1 cellular context compared by ENCODE assay signal in genomic region chr2:70248810-70249438, GRCh38.
TF ChIP-seq lines count a peak whose summit lies in the region.

No MANE protein-coding gene starts in this region.

TF ChIP-seq in HepG2, 621 proteins besides CTCF, POLR2A, EP300 and RAD21 (continued from another document and continues in another):
- TF ChIP-seq, protein P1, sequence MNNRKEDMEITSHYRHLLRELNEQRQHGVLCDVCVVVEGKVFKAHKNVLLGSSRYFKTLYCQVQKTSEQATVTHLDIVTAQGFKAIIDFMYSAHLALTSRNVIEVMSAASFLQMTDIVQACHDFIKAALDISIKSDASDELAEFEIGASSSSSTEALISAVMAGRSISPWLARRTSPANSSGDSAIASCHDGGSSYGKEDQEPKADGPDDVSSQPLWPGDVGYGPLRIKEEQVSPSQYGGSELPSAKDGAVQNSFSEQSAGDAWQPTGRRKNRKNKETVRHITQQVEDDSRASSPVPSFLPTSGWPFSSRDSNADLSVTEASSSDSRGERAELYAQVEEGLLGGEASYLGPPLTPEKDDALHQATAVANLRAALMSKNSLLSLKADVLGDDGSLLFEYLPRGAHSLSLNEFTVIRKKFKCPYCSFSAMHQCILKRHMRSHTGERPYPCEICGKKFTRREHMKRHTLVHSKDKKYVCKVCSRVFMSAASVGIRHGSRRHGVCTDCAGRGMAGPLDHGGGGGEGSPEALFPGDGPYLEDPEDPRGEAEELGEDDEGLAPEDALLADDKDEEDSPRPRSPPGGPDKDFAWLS (CRISPR knock-in tag; IDR thresholded peaks at IDR 0.05; ENCODE audit: borderline replicate concordance) = no peak
- no peak for TF ChIP-seq TAF1 (CRISPR knock-in tag; IDR thresholded peaks at IDR 0.05)
- no peak for TF ChIP-seq SMARCC2 (IDR thresholded peaks at IDR 0.05)
- TF ChIP-seq, protein P2, sequence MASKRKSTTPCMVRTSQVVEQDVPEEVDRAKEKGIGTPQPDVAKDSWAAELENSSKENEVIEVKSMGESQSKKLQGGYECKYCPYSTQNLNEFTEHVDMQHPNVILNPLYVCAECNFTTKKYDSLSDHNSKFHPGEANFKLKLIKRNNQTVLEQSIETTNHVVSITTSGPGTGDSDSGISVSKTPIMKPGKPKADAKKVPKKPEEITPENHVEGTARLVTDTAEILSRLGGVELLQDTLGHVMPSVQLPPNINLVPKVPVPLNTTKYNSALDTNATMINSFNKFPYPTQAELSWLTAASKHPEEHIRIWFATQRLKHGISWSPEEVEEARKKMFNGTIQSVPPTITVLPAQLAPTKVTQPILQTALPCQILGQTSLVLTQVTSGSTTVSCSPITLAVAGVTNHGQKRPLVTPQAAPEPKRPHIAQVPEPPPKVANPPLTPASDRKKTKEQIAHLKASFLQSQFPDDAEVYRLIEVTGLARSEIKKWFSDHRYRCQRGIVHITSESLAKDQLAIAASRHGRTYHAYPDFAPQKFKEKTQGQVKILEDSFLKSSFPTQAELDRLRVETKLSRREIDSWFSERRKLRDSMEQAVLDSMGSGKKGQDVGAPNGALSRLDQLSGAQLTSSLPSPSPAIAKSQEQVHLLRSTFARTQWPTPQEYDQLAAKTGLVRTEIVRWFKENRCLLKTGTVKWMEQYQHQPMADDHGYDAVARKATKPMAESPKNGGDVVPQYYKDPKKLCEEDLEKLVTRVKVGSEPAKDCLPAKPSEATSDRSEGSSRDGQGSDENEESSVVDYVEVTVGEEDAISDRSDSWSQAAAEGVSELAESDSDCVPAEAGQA (IDR thresholded peaks at IDR 0.05; ENCODE audit: low read depth) = no peak; the same call in 1 of the 2 replicates
- TF ChIP-seq, protein P2 (CRISPR knock-in tag; IDR thresholded peaks at IDR 0.05; ENCODE audit: borderline replicate concordance) = peak; percentile 82; the same call in 1 of the 2 replicates
- TF ChIP-seq ESRRA (CRISPR knock-in tag; IDR thresholded peaks at IDR 0.05; ENCODE audit: low read depth) = no peak
- no peak for TF ChIP-seq ATF1 (CRISPR knock-in tag; IDR thresholded peaks at IDR 0.05)
- TF ChIP-seq GLI4 (CRISPR knock-in tag; IDR thresholded peaks at IDR 0.05; ENCODE audit: borderline replicate concordance) = no peak
- TF ChIP-seq, protein P3, sequence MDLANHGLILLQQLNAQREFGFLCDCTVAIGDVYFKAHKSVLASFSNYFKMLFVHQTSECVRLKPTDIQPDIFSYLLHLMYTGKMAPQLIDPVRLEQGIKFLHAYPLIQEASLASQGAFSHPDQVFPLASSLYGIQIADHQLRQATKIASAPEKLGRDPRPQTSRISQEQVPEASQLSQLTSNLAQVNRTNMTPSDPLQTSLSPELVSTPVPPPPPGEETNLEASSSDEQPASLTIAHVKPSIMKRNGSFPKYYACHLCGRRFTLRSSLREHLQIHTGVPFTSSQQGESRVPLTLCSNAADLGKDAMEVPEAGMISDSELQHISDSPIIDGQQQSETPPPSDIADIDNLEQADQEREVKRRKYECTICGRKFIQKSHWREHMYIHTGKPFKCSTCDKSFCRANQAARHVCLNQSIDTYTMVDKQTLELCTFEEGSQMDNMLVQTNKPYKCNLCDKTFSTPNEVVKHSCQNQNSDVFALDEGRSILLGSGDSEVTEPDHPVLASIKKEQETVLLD (CRISPR knock-in tag; IDR thresholded peaks at IDR 0.05; ENCODE audit: low read depth) = peak; percentile 64
- TF ChIP-seq SIX1 (CRISPR knock-in tag; IDR thresholded peaks at IDR 0.05; ENCODE audit: borderline replicate concordance) = peak; percentile 54; the same call in 1 of the 2 replicates
- no peak for TF ChIP-seq STAG1 (CRISPR knock-in tag; IDR thresholded peaks at IDR 0.05)
- no peak for TF ChIP-seq CBX2 (IDR thresholded peaks at IDR 0.05; ENCODE audit: low read depth, low read length)
- TF ChIP-seq CBX2 (CRISPR knock-in tag; IDR thresholded peaks at IDR 0.05; ENCODE audit: low read depth) = no peak
- TF ChIP-seq, protein P4, sequence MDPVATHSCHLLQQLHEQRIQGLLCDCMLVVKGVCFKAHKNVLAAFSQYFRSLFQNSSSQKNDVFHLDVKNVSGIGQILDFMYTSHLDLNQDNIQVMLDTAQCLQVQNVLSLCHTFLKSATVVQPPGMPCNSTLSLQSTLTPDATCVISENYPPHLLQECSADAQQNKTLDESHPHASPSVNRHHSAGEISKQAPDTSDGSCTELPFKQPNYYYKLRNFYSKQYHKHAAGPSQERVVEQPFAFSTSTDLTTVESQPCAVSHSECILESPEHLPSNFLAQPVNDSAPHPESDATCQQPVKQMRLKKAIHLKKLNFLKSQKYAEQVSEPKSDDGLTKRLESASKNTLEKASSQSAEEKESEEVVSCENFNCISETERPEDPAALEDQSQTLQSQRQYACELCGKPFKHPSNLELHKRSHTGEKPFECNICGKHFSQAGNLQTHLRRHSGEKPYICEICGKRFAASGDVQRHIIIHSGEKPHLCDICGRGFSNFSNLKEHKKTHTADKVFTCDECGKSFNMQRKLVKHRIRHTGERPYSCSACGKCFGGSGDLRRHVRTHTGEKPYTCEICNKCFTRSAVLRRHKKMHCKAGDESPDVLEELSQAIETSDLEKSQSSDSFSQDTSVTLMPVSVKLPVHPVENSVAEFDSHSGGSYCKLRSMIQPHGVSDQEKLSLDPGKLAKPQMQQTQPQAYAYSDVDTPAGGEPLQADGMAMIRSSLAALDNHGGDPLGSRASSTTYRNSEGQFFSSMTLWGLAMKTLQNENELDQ (CRISPR knock-in tag; IDR thresholded peaks at IDR 0.05; ENCODE audit: borderline replicate concordance) = no peak
- no peak for TF ChIP-seq PCBP1 (IDR thresholded peaks at IDR 0.05; ENCODE audit: borderline replicate concordance, low read depth, low read length)
- TF ChIP-seq NCOA1 (CRISPR knock-in tag; IDR thresholded peaks at IDR 0.05) = peak; percentile 93
- no peak for TF ChIP-seq SCMH1 (CRISPR knock-in tag; IDR thresholded peaks at IDR 0.05; ENCODE audit: borderline replicate concordance)
- no peak; the same call in 1 of the 2 replicates for TF ChIP-seq ZNF501 (CRISPR knock-in tag; IDR thresholded peaks at IDR 0.05)
- no peak for TF ChIP-seq ZBTB7A (CRISPR knock-in tag; IDR thresholded peaks at IDR 0.05)
- no peak for TF ChIP-seq ZNF343 (CRISPR knock-in tag; IDR thresholded peaks at IDR 0.05)
- no peak for TF ChIP-seq ZNF607 (CRISPR knock-in tag; IDR thresholded peaks at IDR 0.05; ENCODE audit: borderline replicate concordance)
- TF ChIP-seq NFE2L2 (IDR thresholded peaks at IDR 0.05; ENCODE audit: low read length) = peak; percentile 26; the same call in 1 of the 2 replicates
- no peak for TF ChIP-seq ZFYVE20 (CRISPR knock-in tag; IDR thresholded peaks at IDR 0.05; ENCODE audit: borderline replicate concordance, low read depth)
- TF ChIP-seq HES4 (CRISPR knock-in tag; IDR thresholded peaks at IDR 0.05; ENCODE audit: borderline replicate concordance) = no peak
- TF ChIP-seq KDM2A (CRISPR knock-in tag; IDR thresholded peaks at IDR 0.05; ENCODE audit: borderline replicate concordance, low read depth) = no peak; the same call in 1 of the 2 replicates
- 0 out of 2 replicates have a peak, but pooled peaks have one; percentile 3 for TF ChIP-seq EHMT2 (IDR thresholded peaks at IDR 0.05; ENCODE audit: borderline replicate concordance, low read depth, low read length)
- TF ChIP-seq SP1 (IDR thresholded peaks at IDR 0.05) = no peak
- peak; percentile 40 for TF ChIP-seq SP1 (CRISPR knock-in tag; IDR thresholded peaks at IDR 0.05)
- TF ChIP-seq ZFY (CRISPR knock-in tag; IDR thresholded peaks at IDR 0.05) = no peak
- no peak for TF ChIP-seq GRHL1 (CRISPR knock-in tag; conservative IDR thresholded peaks at IDR 0.05)
- TF ChIP-seq TRAFD1 (CRISPR knock-in tag; IDR thresholded peaks at IDR 0.05; ENCODE audit: borderline replicate concordance) = no peak
- peak; percentile 64 for TF ChIP-seq ELF3 (CRISPR knock-in tag; IDR thresholded peaks at IDR 0.05)
- no peak for TF ChIP-seq ZNF570 (CRISPR knock-in tag; IDR thresholded peaks at IDR 0.05; ENCODE audit: borderline replicate concordance)
- TF ChIP-seq ZNF891 (CRISPR knock-in tag; IDR thresholded peaks at IDR 0.05) = no peak
- no peak for TF ChIP-seq ZNF687 (CRISPR knock-in tag; IDR thresholded peaks at IDR 0.05)
- TF ChIP-seq NR0B2 (CRISPR knock-in tag; IDR thresholded peaks at IDR 0.05) = no peak
- TF ChIP-seq MIXL1 (CRISPR knock-in tag; IDR thresholded peaks at IDR 0.05) = no peak
- no peak for TF ChIP-seq ZKSCAN5 (CRISPR knock-in tag; IDR thresholded peaks at IDR 0.05)
- no peak for TF ChIP-seq HIVEP1 (CRISPR knock-in tag; IDR thresholded peaks at IDR 0.05)
- peak; percentile 87 for TF ChIP-seq FOXJ3 (CRISPR knock-in tag; IDR thresholded peaks at IDR 0.05; ENCODE audit: borderline replicate concordance)
- TF ChIP-seq FOSL1 (CRISPR knock-in tag; IDR thresholded peaks at IDR 0.05; ENCODE audit: borderline replicate concordance) = no peak
- TF ChIP-seq ZNF432 (CRISPR knock-in tag; IDR thresholded peaks at IDR 0.05; ENCODE audit: borderline replicate concordance) = no peak
- TF ChIP-seq GTF3A (CRISPR knock-in tag; conservative IDR thresholded peaks at IDR 0.05) = no peak; the same call in 1 of the 2 replicates
- no peak for TF ChIP-seq ATF7 (IDR thresholded peaks at IDR 0.05)
- no peak for TF ChIP-seq ATF7 (CRISPR knock-in tag; IDR thresholded peaks at IDR 0.05)
- TF ChIP-seq TCF12 (IDR thresholded peaks at IDR 0.05) = no peak
- TF ChIP-seq TCF12 (CRISPR knock-in tag; IDR thresholded peaks at IDR 0.05) = no peak
- TF ChIP-seq NCOR1 (IDR thresholded peaks at IDR 0.05; ENCODE audit: borderline replicate concordance, low read length) = peak; percentile 96
- TF ChIP-seq POGZ (CRISPR knock-in tag; IDR thresholded peaks at IDR 0.05) = no peak
- TF ChIP-seq RARA (CRISPR knock-in tag; IDR thresholded peaks at IDR 0.05) = no peak
